12 cellular contexts compared by ENCODE assay signal in the genomic region with DNA sequence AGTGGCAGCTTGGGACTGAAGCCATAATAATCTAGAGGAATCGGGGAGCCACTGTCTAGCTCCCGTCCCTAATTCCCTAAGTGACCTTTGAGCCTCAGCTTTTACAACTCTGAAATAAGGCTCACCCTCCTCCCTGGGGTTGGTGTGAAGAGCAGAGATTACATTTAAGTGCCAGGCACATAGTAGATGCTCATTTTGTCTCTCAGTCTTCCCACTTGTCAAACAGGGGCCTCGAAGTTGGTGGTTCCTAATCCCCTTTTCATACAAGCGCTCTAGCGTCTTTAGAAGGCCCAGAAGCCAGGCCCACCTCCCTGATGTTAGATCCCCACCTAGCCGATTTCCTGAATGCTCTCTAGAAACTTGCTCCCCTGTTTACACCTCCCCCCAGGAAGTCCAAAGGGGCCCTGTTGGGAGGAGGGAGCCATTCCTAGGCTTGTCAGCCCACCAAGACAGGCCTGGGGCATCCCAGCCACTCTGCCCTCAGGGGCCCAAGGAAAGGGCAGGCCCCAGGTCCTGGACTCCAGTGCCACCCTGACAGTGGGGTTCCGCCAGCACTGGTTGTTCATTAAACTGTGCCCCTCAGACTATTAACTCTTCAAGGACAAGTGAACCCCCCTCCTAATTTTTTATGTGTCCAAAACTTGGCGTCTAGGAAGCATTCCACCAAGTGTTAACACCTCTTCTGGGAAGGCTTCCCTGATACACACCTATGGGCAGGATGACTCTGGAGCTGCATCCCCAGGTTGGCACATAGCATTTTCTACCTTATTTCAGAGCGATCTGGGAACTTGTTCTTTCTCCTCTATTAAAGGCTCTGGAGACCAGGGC. TPM values are rescaled to one million over a fixed set of nuclear protein-coding genes. Genes with fewer than 3 reads are reported as not detected.
DNase-seq lines count a peak whose midpoint lies in the region; ATAC-seq and TF ChIP-seq lines count a peak whose summit lies in the region.
"Had no signal": no experiment of that assay in that cellular context is flagged by ENCODE, and none has a peak within 500 bp of the region (broad histone marks: within the 10 kb centered on the region; RNA-seq: fewer than 3 reads in every experiment).

No MANE protein-coding gene starts in this region.

- POLR2A ChIA-PET in activated CD4-positive, alpha-beta T cell treated with anti-CD3 and anti-CD28 coated beads, Interleukin-2, amount 10 ng/mL, durations not matched to agents 7 days and 5 days (lab: Charles Lee), result no interaction called here

- H3K36me3 Mint-ChIP-seq in activated CD4-positive, alpha-beta T cell treated with anti-CD3 and anti-CD28 coated beads, Interleukin-2, amount 10 ng/mL, durations not matched to agents 7 days and 5 days (ENCODE audit: low read depth), result peaks cover 29% of the 10 kb centered on the region

- peaks cover 92% of the 10 kb centered on the region for H3K4me1 Mint-ChIP-seq in activated CD4-positive, alpha-beta T cell treated with anti-CD3 and anti-CD28 coated beads, Interleukin-2, amount 10 ng/mL, durations not matched to agents 7 days and 5 days

- H3K9me3 Mint-ChIP-seq in activated CD4-positive, alpha-beta T cell treated with anti-CD3 and anti-CD28 coated beads, Interleukin-2, amount 10 ng/mL, durations not matched to agents 7 days and 5 days, result no peaks in the 10 kb centered on the region
- H3K9me3 Mint-ChIP-seq: central memory CD8-positive, alpha-beta T cell had no signal

- no peak overlapping the region for H3K9ac ChIP-seq in muscle layer of colon (ENCODE audit: low read length)

- H3K27me3 ChIP-seq in muscle layer of colon (ENCODE audit: control insufficient read depth in 1 of 2, insufficient read depth in 2 of 2, low read length in 2 of 2) (no peaks in the 10 kb centered on the region), tibial artery (no peaks in the 10 kb centered on the region)

- H3K36me3 ChIP-seq in muscle layer of colon (ENCODE audit: insufficient read depth, low read length) (no peaks in the 10 kb centered on the region), tibial artery (peaks cover 0 to 9% (median 8%) of the 10 kb centered on the region in 3 donors)

- no peak overlapping the region for H3K4me3 ChIP-seq in muscle layer of colon (ENCODE audit: low read depth in 1 of 2, low read length in 2 of 2)
- no peak overlapping the region for H3K4me3 ChIP-seq in tibial artery

- H3K27ac Mint-ChIP-seq in activated CD4-positive, alpha-beta T cell treated with anti-CD3 and anti-CD28 coated beads, Interleukin-2, amount 10 ng/mL, durations not matched to agents 7 days and 5 days, result peak overlapping the region; percentile 42

- intact Hi-C loops in tibial artery (cut with DNase I; ENCODE audit: low total_unique reads), result no loop called here

- H3K4me1 ChIP-seq in muscle layer of colon (ENCODE audit: insufficient read depth, low read length) (peaks cover 91% of the 10 kb centered on the region), tibial artery (peaks cover 0 to 94% (median 82%) of the 10 kb centered on the region in 4 donors)

- CTCF ChIA-PET in activated CD4-positive, alpha-beta T cell treated with anti-CD3 and anti-CD28 coated beads, Interleukin-2, amount 10 ng/mL, durations not matched to agents 7 days and 5 days (lab: Charles Lee), result interaction anchor here (0.8 to 1.2 kb wide), 3 partner anchors 24 to 116 kb away, joined by 3 to 4 read pairs (median 3); no protein-coding TSS in a partner anchor

- in situ Hi-C loops in KBM-7 (cut with MboI; ENCODE audit: low pct_unique_long_range_greater_than_20kb, low sequenced_read_pairs), result no loop called here

- no peak for TF ChIP-seq CTCF in tibial artery (IDR thresholded peaks at IDR 0.05)

- no peaks in the 10 kb centered on the region for H3K9me3 ChIP-seq in muscle layer of colon (ENCODE audit: low read length)
- no peaks in the 10 kb centered on the region for H3K9me3 ChIP-seq in tibial artery

- H3K27ac ChIP-seq in cingulate gyrus (ENCODE audit: low read depth, low read length) (peak overlapping the region; percentile 76), muscle layer of colon (ENCODE audit: low read depth, low read length) (peak overlapping the region; percentile 65), tibial artery (peak overlapping the region; percentile 95 to 96)

- no peak for DNase-seq in activated CD4-positive, alpha-beta T cell treated with anti-CD3 and anti-CD28 coated beads, Interleukin-2, amount 10 ng/mL, durations not matched to agents 7 days and 5 days
- DNase-seq in activated CD4-positive, alpha-beta T cell treated with anti-CD3 and anti-CD28 coated beads for 4 hours, result no peak
- no peak for DNase-seq in tibial artery
- DNase-seq in cerebellar cortex (ENCODE audit: low spot score), result no peak
- no peak for DNase-seq in KBM-7
- DNase-seq: ACHN; activated CD8-positive, alpha-beta memory T cell treated with anti-CD3 and anti-CD28 coated beads, Interleukin-2, amount 50 U/mL, for 48 hours had no signal

- H3K4me3 Mint-ChIP-seq in activated CD4-positive, alpha-beta T cell treated with anti-CD3 and anti-CD28 coated beads, Interleukin-2, amount 10 ng/mL, durations not matched to agents 7 days and 5 days, result no peak overlapping the region
- H3K4me3 Mint-ChIP-seq: central memory CD8-positive, alpha-beta T cell had no signal

- H3K27me3 Mint-ChIP-seq in activated CD4-positive, alpha-beta T cell treated with anti-CD3 and anti-CD28 coated beads, Interleukin-2, amount 10 ng/mL, durations not matched to agents 7 days and 5 days, result no peaks in the 10 kb centered on the region
- H3K27me3 Mint-ChIP-seq: central memory CD8-positive, alpha-beta T cell had no signal

- ATAC-seq in HG03439 (IDR thresholded peaks at IDR 0.05; ENCODE audit: unreplicated experiment), result no peak
- ATAC-seq: SK-N-SH treated with all-trans-retinoic acid at 6 μM for 48 hours had no signal

RNA-seq across cellular contexts. Expression of a gene that starts 49.4 kb away (rescaled TPM):
- 100 to 1,000 TPM; 101 to 107 TPM for total RNA-seq in activated CD4-positive, alpha-beta T cell treated with anti-CD3 and anti-CD28 coated beads, Interleukin-2, amount 10 ng/mL, durations not matched to agents 7 days and 5 days
